30 cellular contexts compared by ENCODE assay signal in the genomic region with DNA sequence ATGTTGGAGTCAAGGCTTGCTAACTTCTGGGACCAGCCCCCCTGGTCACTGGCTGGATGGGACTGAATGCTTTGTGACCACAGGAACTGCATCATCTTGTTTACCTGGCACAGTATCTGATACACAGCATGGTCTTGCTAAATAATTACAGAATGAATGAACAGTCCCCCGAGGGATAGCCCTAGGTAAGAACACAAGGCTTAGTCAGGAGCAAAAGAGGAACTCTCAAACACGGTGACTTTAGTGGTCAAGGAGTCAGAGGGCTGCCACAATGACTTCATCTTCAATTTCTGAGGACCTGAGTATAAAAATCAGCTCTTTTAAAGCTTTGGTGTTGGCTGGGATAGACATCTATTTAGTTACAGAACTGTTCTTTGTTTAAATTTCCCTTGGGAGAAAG. TPM values are rescaled to one million over a fixed set of nuclear protein-coding genes. Genes with fewer than 3 reads are reported as not detected.
DNase-seq lines count a peak whose midpoint lies in the region; ATAC-seq, FAIRE-seq and TF ChIP-seq lines count a peak whose summit lies in the region.
"Had no signal": no experiment of that assay in that cellular context is flagged by ENCODE, and none has a peak within 500 bp of the region (broad histone marks: within the 10 kb centered on the region; RNA-seq: fewer than 3 reads in every experiment).

No MANE protein-coding gene starts in this region.

- TF ChIP-seq POLR2A in transverse colon (IDR thresholded peaks at IDR 0.05): no peak

- no peaks in the 10 kb centered on the region for H3K36me3 ChIP-seq in transverse colon
- H3K36me3 ChIP-seq: BLaER1, HAP-1, MG63 had no signal

- no peaks in the 10 kb centered on the region for H3K9me3 Mint-ChIP-seq in activated CD8-positive, alpha-beta memory T cell treated with anti-CD3 and anti-CD28 coated beads, Interleukin-2, amount 10 ng/mL, durations not matched to agents 7 days and 5 days (ENCODE audit: low read depth)
- H3K9me3 Mint-ChIP-seq: CD4-positive, alpha-beta T cell; HFFc6 had no signal

- no peak overlapping the region for H3K27ac ChIP-seq in transverse colon
- H3K27ac ChIP-seq: BLaER1 had no signal

- no peaks in the 10 kb centered on the region for H3K4me1 Mint-ChIP-seq in activated CD8-positive, alpha-beta memory T cell treated with anti-CD3 and anti-CD28 coated beads, Interleukin-2, amount 10 ng/mL, durations not matched to agents 7 days and 5 days

- ATAC-seq in activated CD8-positive, alpha-beta memory T cell treated with anti-CD3 and anti-CD28 coated beads, Interleukin-2, amount 10 ng/mL, durations not matched to agents 7 days and 5 days: no peak
- ATAC-seq: Panc1 had no signal

- H3K36me3 Mint-ChIP-seq in activated CD8-positive, alpha-beta memory T cell treated with anti-CD3 and anti-CD28 coated beads, Interleukin-2, amount 10 ng/mL, durations not matched to agents 7 days and 5 days: no peaks in the 10 kb centered on the region

- H3K27ac Mint-ChIP-seq in activated CD8-positive, alpha-beta memory T cell treated with anti-CD3 and anti-CD28 coated beads, Interleukin-2, amount 10 ng/mL, durations not matched to agents 7 days and 5 days: no peak overlapping the region
- H3K27ac Mint-ChIP-seq: CD4-positive, alpha-beta T cell; HFFc6 had no signal

- no peaks in the 10 kb centered on the region for H3K4me1 ChIP-seq in transverse colon
- H3K4me1 ChIP-seq: HAP-1 had no signal

- CTCF ChIA-PET in activated CD8-positive, alpha-beta memory T cell treated with anti-CD3 and anti-CD28 coated beads, Interleukin-2, amount 10 ng/mL, durations not matched to agents 7 days and 5 days (lab: Charles Lee): interaction anchor here (1.8 kb wide), 1 partner anchor 27 kb away, joined by 6 read pairs; no protein-coding TSS in a partner anchor

- intact Hi-C loops in transverse colon (cut with DNase I; ENCODE audit: low total_unique reads): no loop called here

- H3K9me3 ChIP-seq in transverse colon: no peaks in the 10 kb centered on the region
- H3K9me3 ChIP-seq: BLaER1, HAP-1, MG63 had no signal

- H3K4me3 Mint-ChIP-seq in activated CD8-positive, alpha-beta memory T cell treated with anti-CD3 and anti-CD28 coated beads, Interleukin-2, amount 10 ng/mL, durations not matched to agents 7 days and 5 days: no peak overlapping the region
- H3K4me3 Mint-ChIP-seq: CD4-positive, alpha-beta T cell; HFFc6 had no signal

- WGBS in transverse colon (ENCODE audit: low coverage in 1 of 2), 2 donors: 46 to 60% methylated on average over 1 to 2 of the region's 2 CpGs

- no peak for TF ChIP-seq CTCF in transverse colon (IDR thresholded peaks at IDR 0.05)

- no peaks in the 10 kb centered on the region for H3K27me3 ChIP-seq in transverse colon
- H3K27me3 ChIP-seq: BLaER1 had no signal

- in situ Hi-C loops in transverse colon (cut with MboI; ENCODE audit: low pct_ligation_motif_present in 1 of 4, low pct_unique_long_range_greater_than_20kb in 1 of 4, low sequenced_read_pairs in 3 of 4): no loop called here

- no peak for FAIRE-seq in RCC 7860 (lab: Jason Lieb, UNC)
- FAIRE-seq: A204.1, D721Med had no signal

- peak; percentile 9 for DNase-seq in activated CD8-positive, alpha-beta memory T cell treated with anti-CD3 and anti-CD28 coated beads, Interleukin-2, amount 10 ng/mL, durations not matched to agents 7 days and 5 days
- no peak for DNase-seq in activated CD8-positive, alpha-beta memory T cell treated with anti-CD3 and anti-CD28 coated beads, Interleukin-2, amount 50 U/mL, for 4 hours
- peak; percentile 32 for DNase-seq in SKM-1 (lab: John Stamatoyannopoulos, UW; ENCODE audit: unreplicated experiment)
- DNase-seq in kidney tubule cell (ENCODE audit: low spot score): peak; percentile 42
- DNase-seq in medulla oblongata (ENCODE audit: extremely low spot score): no peak
- DNase-seq in RCC 7860 (ENCODE audit: low spot score): no peak
- no peak for DNase-seq in transverse colon
- DNase-seq in HUDEP-2 (lab: John Stamatoyannopoulos, UW; ENCODE audit: unreplicated experiment in 76 of 76): no peak
- DNase-seq: CD4-positive, alpha-beta T cell; GOT3; HFFc6; KBM-7; MG63; NCI-H1092; NCI-H1417 treated with DMSO at 0.1 percent for 48 hours; NCI-H1694 treated with DMSO at 0.1 percent for 48 hours; NCI-H2081; NCI-H2171 treated with DMSO at 0.1 percent for 48 hours; NCI-H446; NCI-H524 treated with DMSO at 0.1 percent for 48 hours; NCI-H82; NK-92 treated with Interleukin-12 subunit alpha and Interleukin-12 subunit beta, amount 100 ng/mL, for 24 hours; SHP77 treated with DMSO at 0.1 percent for 48 hours had no signal

- H3K27me3 Mint-ChIP-seq in activated CD8-positive, alpha-beta memory T cell treated with anti-CD3 and anti-CD28 coated beads, Interleukin-2, amount 10 ng/mL, durations not matched to agents 7 days and 5 days: peaks cover 5% of the 10 kb centered on the region

- TF ChIP-seq EP300 in transverse colon (IDR thresholded peaks at IDR 0.05; ENCODE audit: low read depth): no peak

- H3K4me3 ChIP-seq in transverse colon: no peak overlapping the region
- H3K4me3 ChIP-seq: BLaER1, HAP-1, MG63 had no signal

RNA-seq across cellular contexts. Expression of gene CXCL14, which starts 15.1 kb away (rescaled TPM):
- not detected for total RNA-seq in activated CD8-positive, alpha-beta memory T cell treated with anti-CD3 and anti-CD28 coated beads, Interleukin-2, amount 10 ng/mL, durations not matched to agents 7 days and 5 days
- 10 to 100 TPM; 11.5 to 31.0 (median 21.7) TPM for total RNA-seq in transverse colon
- total RNA-seq: CD4-positive, alpha-beta T cell; HT1080; LHCN-M2 had no signal

RNA-seq across cellular contexts. Expression of gene NEUROG1, which starts 58.1 kb away (rescaled TPM):
- total RNA-seq in activated CD8-positive, alpha-beta memory T cell treated with anti-CD3 and anti-CD28 coated beads, Interleukin-2, amount 10 ng/mL, durations not matched to agents 7 days and 5 days: not detected
- not detected for total RNA-seq in transverse colon
- total RNA-seq: CD4-positive, alpha-beta T cell; HFFc6; HT1080; LHCN-M2 had no signal

Comparison
In these comparisons a context has a peak if more than half of its experiments do, and no peak if none do; other contexts are left out.
1. DNase-seq: peak in activated CD8-positive, alpha-beta memory T cell treated with anti-CD3 and anti-CD28 coated beads, Interleukin-2, amount 10 ng/mL, durations not matched to agents 7 days and 5 days (single experiment), SKM-1 (single experiment) and kidney tubule cell (single experiment); none in activated CD8-positive, alpha-beta memory T cell treated with anti-CD3 and anti-CD28 coated beads, Interleukin-2, amount 50 U/mL, for 4 hours (single experiment), medulla oblongata (single experiment), RCC 7860 (single experiment), transverse colon (single experiment) and HUDEP-2 (0 of 76).
2. RNA of gene CXCL14, which starts 15.1 kb away (total RNA-seq): 11.5 to 31.0 TPM in transverse colon; not detected in activated CD8-positive, alpha-beta memory T cell treated with anti-CD3 and anti-CD28 coated beads, Interleukin-2, amount 10 ng/mL, durations not matched to agents 7 days and 5 days; every median in the first group is over 10 times any median in the second.